ENCODE assay signal across 8 cellular contexts in genomic region chr15:34970098-34970416, GRCh38. TPM values are rescaled to one million over a fixed set of nuclear protein-coding genes. Genes with fewer than 3 reads are reported as not detected.
DNase-seq lines count a peak whose midpoint lies in the region; ATAC-seq, FAIRE-seq and TF ChIP-seq lines count a peak whose summit lies in the region.
"Not testable (repeated sequence)": the region's sequence is repeated elsewhere in the genome, so short reads cannot be mapped to it uniquely, and the experiment has no call there.

No MANE protein-coding gene starts in this region.

- H3K27ac Mint-ChIP-seq in activated naive CD4-positive, alpha-beta T cell treated with anti-CD3 and anti-CD28 coated beads for 36 hours, result not testable (repeated sequence)
- H3K27ac Mint-ChIP-seq in endodermal cell, result peak overlapping the region; percentile 99

- H3K79me2 ChIP-seq in OCI-LY7 (ENCODE audit: insufficient read depth, low read depth, low read length), result peaks cover 43% of the 10 kb centered on the region

- H3K4me2 ChIP-seq in OCI-LY7 (ENCODE audit: low read length), result peak overlapping the region; percentile 74

- not testable (repeated sequence) for H3K36me3 Mint-ChIP-seq in activated naive CD4-positive, alpha-beta T cell treated with anti-CD3 and anti-CD28 coated beads for 36 hours (ENCODE audit: low read depth)
- peaks cover 13% of the 10 kb centered on the region for H3K36me3 Mint-ChIP-seq in endodermal cell (ENCODE audit: low read depth)

- H3K36me3 ChIP-seq in OCI-LY7 (ENCODE audit: insufficient read depth, low read length); left lung; pancreas; upper lobe of left lung: not testable (repeated sequence)
- peaks cover 15% of the 10 kb centered on the region for H3K36me3 ChIP-seq in endodermal cell (ENCODE audit: control insufficient read depth, insufficient read depth, low read length)

- CTCF ChIA-PET in OCI-LY7 (lab: Charles Lee; ENCODE audit: unreplicated experiment), result interaction anchor here (1.0 kb wide), 1 partner anchor 15 kb away, joined by 3 read pairs; no protein-coding TSS in a partner anchor
- CTCF ChIA-PET in activated naive CD4-positive, alpha-beta T cell treated with anti-CD3 and anti-CD28 coated beads for 36 hours (lab: Charles Lee), result interaction anchor here (0.8 to 3.6 kb wide), 5 partner anchors 11 to 23 kb away, joined by 3 to 35 read pairs (median 4); partner anchors contain the start of gene ZNF770

- not testable (repeated sequence) for H3K9ac ChIP-seq in endodermal cell (ENCODE audit: extremely low read depth, low read length, poor library complexity, severe bottlenecking)

- H3K9me3 ChIP-seq in OCI-LY7 (ENCODE audit: low read length); endodermal cell (ENCODE audit: control insufficient read depth, low read length); left lung; pancreas; upper lobe of left lung: not testable (repeated sequence)

- not testable (repeated sequence) for DNase-seq in GM12864 (ENCODE audit: low read depth); OCI-LY7 (ENCODE audit: low spot score); activated naive CD4-positive, alpha-beta T cell treated with anti-CD3 and anti-CD28 coated beads for 36 hours; endodermal cell; left lung; pancreas; upper lobe of left lung

- peaks cover 39% of the 10 kb centered on the region for H3K4me1 Mint-ChIP-seq in activated naive CD4-positive, alpha-beta T cell treated with anti-CD3 and anti-CD28 coated beads for 36 hours (ENCODE audit: low read depth)
- peaks cover 15% of the 10 kb centered on the region for H3K4me1 Mint-ChIP-seq in endodermal cell

- TF ChIP-seq POLR2A in upper lobe of left lung (IDR thresholded peaks at IDR 0.05), result not testable (repeated sequence)

- not testable (repeated sequence) for H3K9me2 ChIP-seq in OCI-LY7 (ENCODE audit: insufficient read depth, low read length)

- ATAC-seq in HG02840 (IDR thresholded peaks at IDR 0.05; ENCODE audit: low FRiP score, unreplicated experiment), result peak; percentile 3
- ATAC-seq in left lung; pancreas; upper lobe of left lung (ENCODE audit: low FRiP score in 2 of 2): not testable (repeated sequence)

- H3K27me3 Mint-ChIP-seq in activated naive CD4-positive, alpha-beta T cell treated with anti-CD3 and anti-CD28 coated beads for 36 hours (ENCODE audit: low read depth); endodermal cell (ENCODE audit: insufficient read depth): not testable (repeated sequence)

- intact Hi-C loops in OCI-LY7 (cut with micrococcal nuclease; ENCODE audit: unreplicated experiment); activated naive CD4-positive, alpha-beta T cell treated with anti-CD3 and anti-CD28 coated beads for 36 hours (cut with micrococcal nuclease); left lung (cut with DNase I); pancreas (cut with DNase I): not testable (repeated sequence)

- not testable (repeated sequence) for H3K9me3 Mint-ChIP-seq in activated naive CD4-positive, alpha-beta T cell treated with anti-CD3 and anti-CD28 coated beads for 36 hours; endodermal cell

- not testable (repeated sequence) for H4K20me1 ChIP-seq in OCI-LY7 (ENCODE audit: insufficient read depth, low read length)

- H3K27ac ChIP-seq in OCI-LY7 (ENCODE audit: low read depth, low read length, poor library complexity, severe bottlenecking); endodermal cell (ENCODE audit: low read depth, low read length): not testable (repeated sequence)
- H3K27ac ChIP-seq in left lung (peak overlapping the region; percentile 76 to 88), pancreas (peak overlapping the region in 1 of 4 donors; percentile 66), upper lobe of left lung (peak overlapping the region in 3 of 4 donors; percentile 77 to 90 (median 84))

- 61 to 63% methylated on average over 10 of the region's 10 CpGs for WGBS in endodermal cell (ENCODE audit: insufficient coverage in 1 of 2, insufficient read length in 1 of 2), 2 experiments
- 27 to 33% methylated on average over 10 of the region's 10 CpGs for WGBS in pancreas, 2 donors
- WGBS in upper lobe of left lung, 2 donors, result 38 to 40% methylated on average over 9 to 10 of the region's 10 CpGs

- H3K4me1 ChIP-seq in OCI-LY7 (ENCODE audit: insufficient read depth, low read length, poor library complexity, severe bottlenecking) (peaks cover 18% of the 10 kb centered on the region), left lung (peaks cover 6 to 35% of the 10 kb centered on the region in 2 donors), pancreas (peaks cover 0 to 14% (median 10%) of the 10 kb centered on the region in 3 donors), upper lobe of left lung (peaks cover 15 to 34% (median 18%) of the 10 kb centered on the region in 4 donors)
- not testable (repeated sequence) for H3K4me1 ChIP-seq in endodermal cell (ENCODE audit: control insufficient read depth, insufficient read depth, low read length)

- FAIRE-seq in pancreas (lab: Jason Lieb, UNC), result not testable (repeated sequence)

- not testable (repeated sequence) for TF ChIP-seq CTCF in GM12864 (IDR thresholded peaks at IDR 0.05; ENCODE audit: low read depth, low read length, missing control alignments); OCI-LY7 (conservative IDR thresholded peaks at IDR 0.05; ENCODE audit: low read length); endodermal cell (conservative IDR thresholded peaks at IDR 0.05); left lung (IDR thresholded peaks at IDR 0.05); pancreas (IDR thresholded peaks at IDR 0.05); upper lobe of left lung (IDR thresholded peaks at IDR 0.05)

- H3K4me3 ChIP-seq in GM12864 (ENCODE audit: low read depth, low read length) (peak overlapping the region; percentile 89), OCI-LY7 (ENCODE audit: low read depth, low read length, poor library complexity, severe bottlenecking) (peak overlapping the region; percentile 100), endodermal cell (ENCODE audit: low read length) (peak overlapping the region; percentile 97), left lung (peak overlapping the region; percentile 91 to 93), pancreas (peak overlapping the region; percentile 51 to 95 (median 90)), upper lobe of left lung (peak overlapping the region in 3 of 4 donors; percentile 81 to 86 (median 84))

- H2AFZ ChIP-seq in OCI-LY7 (ENCODE audit: low read length), result peak overlapping the region; percentile 94

- H3K27me3 ChIP-seq in endodermal cell (ENCODE audit: control insufficient read depth, insufficient read depth, low read length, poor library complexity, severe bottlenecking); left lung; pancreas; upper lobe of left lung: not testable (repeated sequence)

- POLR2A ChIA-PET in OCI-LY7 (lab: Charles Lee), result interaction anchor here (0.6 to 2.9 kb wide), 6 partner anchors 13 to 602 kb away, joined by 3 to 39 read pairs (median 5); partner anchors contain the start of gene ZNF770

- not testable (repeated sequence) for TF ChIP-seq EP300 in upper lobe of left lung (IDR thresholded peaks at IDR 0.05)

- not testable (repeated sequence) for BruUV-seq in OCI-LY7 (replicated peaks; lab: Mats Ljungman, UMichigan)

- peak overlapping the region; percentile 99 for H3K4me3 Mint-ChIP-seq in activated naive CD4-positive, alpha-beta T cell treated with anti-CD3 and anti-CD28 coated beads for 36 hours
- peak overlapping the region; percentile 99 for H3K4me3 Mint-ChIP-seq in endodermal cell

RNA-seq across cellular contexts. Expression of gene AQR, which starts 0.5 kb away (rescaled TPM):
- total RNA-seq in OCI-LY7 (2014; rRNA removed; shearing (Covaris generic)), result 18.5 and 20.3 TPM in 2 replicates
- 34.8 and 36.4 TPM in 2 replicates for total RNA-seq in OCI-LY7 (2022)
- 10 to 100 TPM; 30.8 to 31.3 TPM for total RNA-seq in activated naive CD4-positive, alpha-beta T cell treated with anti-CD3 and anti-CD28 coated beads for 36 hours
- 10 to 100 TPM; 48.8 to 49.6 TPM for total RNA-seq in endodermal cell
- polyA plus RNA-seq in endodermal cell (2013, experiment 1 of 2), result 38.5 TPM
- polyA plus RNA-seq in endodermal cell (2013, experiment 2 of 2), result 30.9 TPM
- total RNA-seq in left lung, result 10 to 100 TPM; 26.1 to 30.3 TPM
- 10 to 100 TPM in 3 of 6 donors, 1 to 10 TPM in 3; 7.8 to 15.7 (median 10.1) TPM for total RNA-seq in pancreas
- polyA plus RNA-seq in pancreas, result 1 to 10 TPM; 4.9 to 7.8 TPM
- 10 to 100 TPM in 5 of 6 donors, 1 to 10 TPM in 1; 9.9 to 40.2 (median 22.6) TPM for total RNA-seq in upper lobe of left lung

RNA-seq across cellular contexts. Expression of gene ZNF770, which starts 18.0 kb away (rescaled TPM):
- 12.8 and 15.5 TPM in 2 replicates for total RNA-seq in OCI-LY7 (2014; rRNA removed; shearing (Covaris generic))
- total RNA-seq in OCI-LY7 (2022) (29.8 and 30.0 TPM in 2 replicates), endodermal cell (10 to 100 TPM; 52.3 to 86.1 TPM), left lung (10 to 100 TPM; 25.4 to 36.7 TPM), pancreas (10 to 100 TPM in 5 of 6 donors, 1 to 10 TPM in 1; 8.4 to 22.6 (median 17.0) TPM), upper lobe of left lung (10 to 100 TPM in 4 of 6 donors, 1 to 10 TPM in 2; 6.4 to 28.2 (median 21.7) TPM)
- 10 to 100 TPM; 36.4 to 39.4 TPM for total RNA-seq in activated naive CD4-positive, alpha-beta T cell treated with anti-CD3 and anti-CD28 coated beads for 36 hours
- 35.7 TPM for polyA plus RNA-seq in endodermal cell (2013, experiment 1 of 2)
- 36.2 TPM for polyA plus RNA-seq in endodermal cell (2013, experiment 2 of 2)
- 1 to 10 TPM; 4.8 to 7.1 TPM for polyA plus RNA-seq in pancreas
